29 cellular contexts compared by ENCODE assay signal in genomic region chr20:24770628-24771556, GRCh38.
DNase-seq lines count a peak whose midpoint lies in the region; ATAC-seq and TF ChIP-seq lines count a peak whose summit lies in the region.
"Had no signal": no experiment of that assay in that cellular context is flagged by ENCODE, and none has a peak within 500 bp of the region (broad histone marks: within the 10 kb centered on the region; RNA-seq: fewer than 3 reads in every experiment).

No MANE protein-coding gene starts in this region.

- H4K20me1 ChIP-seq in DND-41 (ENCODE audit: insufficient read depth, low read length), result no peaks in the 10 kb centered on the region

- TF ChIP-seq EP300 in suprapubic skin (IDR thresholded peaks at IDR 0.05), result no peak

- H3K4me1 Mint-ChIP-seq in HFFc6 (ENCODE audit: low read depth), result peaks cover 45% of the 10 kb centered on the region
- H3K4me1 Mint-ChIP-seq: T-cell had no signal

- no peak overlapping the region for H3K27ac Mint-ChIP-seq in HFFc6
- H3K27ac Mint-ChIP-seq: activated T-helper 1 cell treated with anti-CD3 and anti-CD28 coated beads, Interleukin-12 subunit alpha, Interleukin-12 subunit beta, Interleukin-2, Interleukin-4 antibody, amounts not matched to agents 30 ng/mL and 10 ng/mL and 1 ng/mL, durations not matched to agents 14 hours and 24 hours and 36 hours; naive thymus-derived CD8-positive, alpha-beta T cell; stimulated activated effector memory CD8-positive, alpha-beta T cell treated with anti-CD3 and anti-CD28 coated beads, Interleukin-12 subunit alpha, Interleukin-12 subunit beta, amount 100 ng/mL, for 72 hours; T-cell had no signal

- no peak for ATAC-seq in DND-41 (ENCODE audit: insufficient read depth, low read depth)
- peak; percentile 47 for ATAC-seq in GM21360 (IDR thresholded peaks at IDR 0.05; ENCODE audit: unreplicated experiment)
- ATAC-seq: gastroesophageal sphincter; naive thymus-derived CD8-positive, alpha-beta T cell; stimulated activated effector memory CD8-positive, alpha-beta T cell treated with anti-CD3 and anti-CD28 coated beads, Interleukin-12 subunit alpha, Interleukin-12 subunit beta, amount 100 ng/mL, for 72 hours; T-cell had no signal

- no peaks in the 10 kb centered on the region for H3K36me3 ChIP-seq in DND-41 (ENCODE audit: insufficient read depth, low read length)
- no peaks in the 10 kb centered on the region for H3K36me3 ChIP-seq in suprapubic skin
- H3K36me3 ChIP-seq: gastroesophageal sphincter, lower lobe of right lung, uterus had no signal

- WGBS in suprapubic skin, result 93% methylated on average over 17 of the region's 17 CpGs

- peaks cover 21% of the 10 kb centered on the region for H3K27me3 Mint-ChIP-seq in HFFc6 (ENCODE audit: insufficient read depth)

- H3K27me3 ChIP-seq in DND-41 (ENCODE audit: insufficient read depth, low read length, poor library complexity), result no peaks in the 10 kb centered on the region
- peaks cover 17% of the 10 kb centered on the region for H3K27me3 ChIP-seq in suprapubic skin
- H3K27me3 ChIP-seq: uterus had no signal

- H3K79me2 ChIP-seq in DND-41 (ENCODE audit: insufficient read depth, low read length), result no peaks in the 10 kb centered on the region

- H3K9me3 Mint-ChIP-seq in HFFc6, result no peaks in the 10 kb centered on the region; the same call in 1 of the 2 replicates

- H3K27ac ChIP-seq in DND-41 (ENCODE audit: low read length) (no peak overlapping the region), suprapubic skin (no peak overlapping the region)
- H3K27ac ChIP-seq: gastroesophageal sphincter, lower lobe of right lung, RWPE1, uterus had no signal

- H3K36me3 Mint-ChIP-seq in HFFc6 (ENCODE audit: low read depth), result peaks cover 7% of the 10 kb centered on the region
- H3K36me3 Mint-ChIP-seq: stimulated activated effector memory CD8-positive, alpha-beta T cell treated with anti-CD3 and anti-CD28 coated beads, Interleukin-12 subunit alpha, Interleukin-12 subunit beta, amount 100 ng/mL, for 72 hours; T-cell had no signal

- no peak for TF ChIP-seq POLR2A in suprapubic skin (IDR thresholded peaks at IDR 0.05)

- H3K9ac ChIP-seq in DND-41 (ENCODE audit: low read depth, low read length), result no peak overlapping the region

- H3K9me3 ChIP-seq in DND-41 (ENCODE audit: insufficient read depth, low read length, severe bottlenecking), result peaks cover 3% of the 10 kb centered on the region
- no peaks in the 10 kb centered on the region for H3K9me3 ChIP-seq in suprapubic skin
- H3K9me3 ChIP-seq: lower lobe of right lung, uterus had no signal

- no peak overlapping the region for H3K4me3 ChIP-seq in DND-41 (ENCODE audit: low read depth in 1 of 2, low read length in 2 of 2)
- no peak overlapping the region for H3K4me3 ChIP-seq in suprapubic skin
- H3K4me3 ChIP-seq: gastroesophageal sphincter, lower lobe of right lung, uterus had no signal

- H3K4me1 ChIP-seq in DND-41 (ENCODE audit: insufficient read depth, low read length) (no peaks in the 10 kb centered on the region), suprapubic skin (no peaks in the 10 kb centered on the region)
- H3K4me1 ChIP-seq: gastroesophageal sphincter, lower lobe of right lung, uterus had no signal

- H3K4me3 Mint-ChIP-seq in HFFc6, result no peak overlapping the region
- H3K4me3 Mint-ChIP-seq: activated T-helper 1 cell treated with anti-CD3 and anti-CD28 coated beads, Interleukin-12 subunit alpha, Interleukin-12 subunit beta, Interleukin-2, Interleukin-4 antibody, amounts not matched to agents 30 ng/mL and 10 ng/mL and 1 ng/mL, durations not matched to agents 14 hours and 24 hours and 36 hours; naive thymus-derived CD8-positive, alpha-beta T cell; stimulated activated effector memory CD8-positive, alpha-beta T cell treated with anti-CD3 and anti-CD28 coated beads, Interleukin-12 subunit alpha, Interleukin-12 subunit beta, amount 100 ng/mL, for 72 hours; T-cell had no signal

- no peak for TF ChIP-seq CTCF in DND-41 (IDR thresholded peaks at IDR 0.05; ENCODE audit: borderline replicate concordance, extremely low read depth, low read length, poor library complexity, severe bottlenecking)
- no peak for TF ChIP-seq CTCF in suprapubic skin (IDR thresholded peaks at IDR 0.05)
- no peak for TF ChIP-seq CTCF in HFFc6 (IDR thresholded peaks at IDR 0.05)

- no peak overlapping the region for H3K4me2 ChIP-seq in DND-41 (ENCODE audit: insufficient read depth, low read length)

- intact Hi-C loops in posterior vena cava (cut with DNase I), result no loop called here

- DNase-seq in DND-41 (peak; percentile 1), ecto neural progenitor cell (ENCODE audit: low spot score) (peak; percentile 23), suprapubic skin (ENCODE audit: low spot score in 2 of 2) (peak; percentile 45 to 52), posterior vena cava (ENCODE audit: low spot score) (no peak), HFFc6 (no peak), AG08395 (ENCODE audit: low spot score) (no peak)
- DNase-seq: activated CD4-positive, alpha-beta T cell treated with anti-CD3 and anti-CD28 coated beads, Interleukin-2, amount 50 U/mL, for 1 hour; activated naive CD4-positive, alpha-beta T cell treated with anti-CD3 and anti-CD28 coated beads, Interleukin-2, amount 50 U/mL, for 16 hours; amniotic stem cell; C1 segment of cervical spinal cord; COR-L47; DMS53; GOT3; kidney glomerular epithelial cell; lower lobe of right lung; naive thymus-derived CD8-positive, alpha-beta T cell; NCI-H1092; NCI-H1694; NCI-H446; NCI-H82; occipital lobe; stimulated activated CD4-positive, alpha-beta T cell treated with anti-CD3 and anti-CD28 coated beads, Interleukin-15, amount 100 ng/mL, for 24 hours; uterus had no signal

- no peak overlapping the region for H2AFZ ChIP-seq in DND-41 (ENCODE audit: low read depth, low read length)

Comparison
In these comparisons a context has a peak if more than half of its experiments do, and no peak if none do; other contexts are left out.
1. DNase-seq: peak in DND-41 (single experiment), ecto neural progenitor cell (single experiment) and suprapubic skin (2 of 2); none in posterior vena cava (single experiment), HFFc6 (single experiment) and AG08395 (single experiment).